18 cellular contexts compared by ENCODE assay signal in genomic region chr11:66020212-66020611, GRCh38. TPM values are rescaled to one million over a fixed set of nuclear protein-coding genes. Genes with fewer than 3 reads are reported as not detected.
DNase-seq lines count a peak whose midpoint lies in the region; ATAC-seq, FAIRE-seq and TF ChIP-seq lines count a peak whose summit lies in the region.
"Had no signal": no experiment of that assay in that cellular context is flagged by ENCODE, and none has a peak within 500 bp of the region (broad histone marks: within the 10 kb centered on the region; RNA-seq: fewer than 3 reads in every experiment).

No MANE protein-coding gene starts in this region.

- TF ChIP-seq EP300 in K562 (IDR thresholded peaks at IDR 0.05; ENCODE audit: low read length), result no peak

- ATAC-seq in K562, result no peak

- peaks cover 20 to 29% of the 10 kb centered on the region in 2 donors for H3K36me3 Mint-ChIP-seq in CD14-positive monocyte
- H3K36me3 Mint-ChIP-seq: CD8-positive, alpha-beta memory T cell had no signal

- no peak overlapping the region for H4K8ac ChIP-seq in trophoblast cell (ENCODE audit: low read depth, low read length)

- no peak for TF ChIP-seq RAD21 in K562 (CRISPR knock-in tag; conservative IDR thresholded peaks at IDR 0.05 in 1 of 2, IDR thresholded peaks at IDR 0.05 in 1 of 2)

- POLR2A ChIA-PET in K562 (lab: Yijun Ruan, JAX), result interaction anchor here (1.2 to 2.7 kb wide), 2 partner anchors 12 to 15 kb away, joined by 3 to 8 read pairs; no protein-coding TSS in a partner anchor

- H3K9ac ChIP-seq in Loucy (ENCODE audit: low read depth, low read length, poor library complexity, severe bottlenecking) (no peak overlapping the region), K562 (ENCODE audit: insufficient read depth in 1 of 2, low read depth in 2 of 2, low read length in 2 of 2) (0 out of 4 replicates have a peak overlapping the region, but pooled peaks of 1 of the 2 experiments have one; percentile 43), trophoblast cell (ENCODE audit: low read length) (no peak overlapping the region), colonic mucosa (ENCODE audit: low read depth in 2 of 2, low read length in 2 of 2) (no peak overlapping the region)
- H3K9ac ChIP-seq: GM23248 had no signal

- no peaks in the 10 kb centered on the region for H3K36me3 ChIP-seq in Loucy (ENCODE audit: insufficient read depth, low read length)
- no peaks in the 10 kb centered on the region for H3K36me3 ChIP-seq in K562 (ENCODE audit: control insufficient read depth, insufficient read depth, low read length)
- no peaks in the 10 kb centered on the region for H3K36me3 ChIP-seq in trophoblast cell (ENCODE audit: control insufficient read depth in 1 of 2, insufficient read depth in 2 of 2, low read length in 2 of 2)
- H3K36me3 ChIP-seq in colonic mucosa, result no peaks in the 10 kb centered on the region
- no peaks in the 10 kb centered on the region for H3K36me3 ChIP-seq in WERI-Rb-1
- H3K36me3 ChIP-seq: SJCRH30 had no signal

- DNase-seq in CD14-positive monocyte (ENCODE audit: low spot score), result no peak
- DNase-seq in K562 (ENCODE audit: extremely low read depth in 1 of 4, low spot score in 3 of 4), result no peak
- DNase-seq in trophoblast cell, result no peak
- no peak for DNase-seq in colonic mucosa
- DNase-seq in ureter (ENCODE audit: low spot score), result no peak
- no peak for DNase-seq in WERI-Rb-1
- DNase-seq: CD8-positive, alpha-beta memory T cell; GF-D8; GM23248; KBM-7; NCI-H1930; NCI-H2171 treated with DMSO at 0.1 percent for 48 hours; SJCRH30 had no signal

- H2AFZ ChIP-seq in Loucy (ENCODE audit: low read length), result no peak overlapping the region
- no peak overlapping the region for H2AFZ ChIP-seq in K562 (ENCODE audit: low read depth, low read length)
- no peak overlapping the region for H2AFZ ChIP-seq in trophoblast cell (ENCODE audit: insufficient read depth, low read length, poor library complexity)

- no peak overlapping the region for H3K4ac ChIP-seq in trophoblast cell (ENCODE audit: low read depth, low read length)

- FAIRE-seq in K562 (lab: Jason Lieb, UNC), result no peak

- no peak overlapping the region for H3K18ac ChIP-seq in trophoblast cell (ENCODE audit: low read length)

- H2AK5ac ChIP-seq in trophoblast cell (ENCODE audit: low read length), result peak overlapping the region; percentile 72

- no peak overlapping the region for H4K12ac ChIP-seq in trophoblast cell (ENCODE audit: low read depth, low read length)

- H3K27ac Mint-ChIP-seq in CD14-positive monocyte, result peak overlapping the region; percentile 77 to 96 (median 91)
- H3K27ac Mint-ChIP-seq: CD8-positive, alpha-beta memory T cell had no signal

- no TSS peak for BruUV-seq in K562 (replicated peaks; lab: Mats Ljungman, UMichigan)

- peak overlapping the region; percentile 42 for H3K14ac ChIP-seq in trophoblast cell (ENCODE audit: low read length)

- no peak overlapping the region for H2BK5ac ChIP-seq in trophoblast cell (ENCODE audit: low read depth, low read length, poor library complexity)

- no peak overlapping the region for H4K91ac ChIP-seq in trophoblast cell (ENCODE audit: low read depth, low read length)

- in situ Hi-C loops in K562 (cut with MboI), result no loop called here

- H3K4me3 Mint-ChIP-seq in CD14-positive monocyte, result peak overlapping the region; percentile 43 to 77
- H3K4me3 Mint-ChIP-seq: CD8-positive, alpha-beta memory T cell had no signal

- H3K4me2 ChIP-seq in Loucy (ENCODE audit: low read depth, low read length, poor library complexity, severe bottlenecking) (peak overlapping the region; percentile 67), K562 (ENCODE audit: insufficient read depth, low read length) (no peak overlapping the region), trophoblast cell (ENCODE audit: low read length) (no peak overlapping the region)

- peaks cover 5% of the 10 kb centered on the region for H3K9me1 ChIP-seq in K562 (ENCODE audit: control insufficient read depth, insufficient read depth, low read length)

- H3K4me1 ChIP-seq in Loucy (ENCODE audit: insufficient read depth, low read length, poor library complexity, severe bottlenecking), result peaks cover 20% of the 10 kb centered on the region
- peaks cover 21 to 71% of the 10 kb centered on the region in 2 experiments for H3K4me1 ChIP-seq in K562 (replicated peaks in 1 of 2; ENCODE audit: control insufficient read depth in 2 of 2, insufficient read depth in 2 of 2, low read length in 2 of 2)
- peaks cover 6 to 7% of the 10 kb centered on the region in 2 experiments for H3K4me1 ChIP-seq in trophoblast cell (ENCODE audit: control insufficient read depth in 1 of 2, insufficient read depth in 2 of 2, low read length in 2 of 2)
- H3K4me1 ChIP-seq in colonic mucosa, result no peaks in the 10 kb centered on the region

- no peaks in the 10 kb centered on the region for H3K9me2 ChIP-seq in Loucy (replicated peaks; ENCODE audit: low read depth, low read length)

- H3K79me1 ChIP-seq in trophoblast cell (ENCODE audit: low read length), result no peaks in the 10 kb centered on the region

- H3K23ac ChIP-seq in trophoblast cell (ENCODE audit: low read length), result no peak overlapping the region

- CTCF ChIA-PET in K562 (lab: Yijun Ruan, JAX; ENCODE audit: low intra/inter-chr PET ratio), result interaction anchor here (1.2 kb wide), 1 partner anchor 31 kb away, joined by 4 read pairs; no protein-coding TSS in a partner anchor

- H4K20me1 ChIP-seq in Loucy (ENCODE audit: insufficient read depth, low read length, poor library complexity, severe bottlenecking) (no peaks in the 10 kb centered on the region), K562 (replicated peaks; ENCODE audit: control insufficient read depth, insufficient read depth, low read length) (no peaks in the 10 kb centered on the region)

- peaks cover 9 to 11% (median 10%) of the 10 kb centered on the region in 3 donors for H3K27me3 Mint-ChIP-seq in CD14-positive monocyte (ENCODE audit: low read depth in 3 of 3)

- H3K9me3 Mint-ChIP-seq in CD14-positive monocyte, result peaks cover 0 to 2% (median 0%) of the 10 kb centered on the region in 7 donors
- H3K9me3 Mint-ChIP-seq: CD8-positive, alpha-beta memory T cell had no signal

- no peak for TF ChIP-seq POLR2A in K562 (conservative IDR thresholded peaks at IDR 0.05)

- no peaks in the 10 kb centered on the region for H3K79me2 ChIP-seq in Loucy (ENCODE audit: insufficient read depth, low read length)
- no peaks in the 10 kb centered on the region for H3K79me2 ChIP-seq in K562 (ENCODE audit: control insufficient read depth, insufficient read depth, low read length)
- H3K79me2 ChIP-seq in trophoblast cell (ENCODE audit: control insufficient read depth, insufficient read depth, low read length, poor library complexity), result no peaks in the 10 kb centered on the region

- peaks cover 33% of the 10 kb centered on the region for H3K4me1 Mint-ChIP-seq in CD14-positive monocyte

- H3K4me3 ChIP-seq in Loucy (ENCODE audit: low read length, poor library complexity, severe bottlenecking) (peak overlapping the region; percentile 47), K562 (no peak overlapping the region), trophoblast cell (ENCODE audit: low read depth, low read length) (no peak overlapping the region), colonic mucosa (no peak overlapping the region), WERI-Rb-1 (ENCODE audit: low read depth, low read length) (no peak overlapping the region)
- H3K4me3 ChIP-seq: SJCRH30 had no signal

- peak overlapping the region; percentile 71 for H2BK12ac ChIP-seq in trophoblast cell (ENCODE audit: low read length)

- intact Hi-C loops in CD14-positive monocyte (cut with micrococcal nuclease) (loop anchor here in 1 of 2 donors (5.0 kb wide), 1 partner anchor 33 kb away; no protein-coding TSS in a partner anchor), K562 (cut with micrococcal nuclease) (no loop called here), colonic mucosa (cut with DNase I) (no loop called here)

- H3K27ac ChIP-seq in K562 (ENCODE audit: extremely low read depth, low read depth, low read length) (no peak overlapping the region), trophoblast cell (ENCODE audit: low read depth, low read length) (no peak overlapping the region), colonic mucosa (no peak overlapping the region), WERI-Rb-1 (no peak overlapping the region)
- H3K27ac ChIP-seq: GM23248, HL-60, SJCRH30 had no signal

- peak overlapping the region; percentile 37 for H2BK120ac ChIP-seq in trophoblast cell (ENCODE audit: insufficient read depth, low read length, poor library complexity)

- no peaks in the 10 kb centered on the region for H3K27me3 ChIP-seq in Loucy (ENCODE audit: insufficient read depth, low read length, poor library complexity, severe bottlenecking)
- H3K27me3 ChIP-seq in K562 (ENCODE audit: control insufficient read depth in 2 of 2, insufficient read depth in 2 of 2, low read length in 2 of 2), result no peaks in the 10 kb centered on the region
- no peaks in the 10 kb centered on the region for H3K27me3 ChIP-seq in trophoblast cell (ENCODE audit: insufficient read depth, low read length)
- H3K27me3 ChIP-seq in colonic mucosa, result no peaks in the 10 kb centered on the region
- H3K27me3 ChIP-seq in WERI-Rb-1 (ENCODE audit: insufficient read depth, low read depth, severe bottlenecking), result no peaks in the 10 kb centered on the region
- H3K27me3 ChIP-seq: SJCRH30 had no signal

- 68% methylated on average over 8 of the region's 8 CpGs for WGBS in K562 (ENCODE audit: insufficient coverage, low coverage, missing lambda C conversion rate)
- no CpG with 5 or more reads among the region's 8 CpGs for WGBS in trophoblast cell (ENCODE audit: extremely low coverage, insufficient coverage, insufficient read length)

- no peaks in the 10 kb centered on the region for H3F3A ChIP-seq in Loucy (ENCODE audit: low read depth)

- no peaks in the 10 kb centered on the region for H3K9me3 ChIP-seq in Loucy (ENCODE audit: insufficient read depth, low read depth, low read length)
- H3K9me3 ChIP-seq in K562 (replicated peaks; ENCODE audit: control insufficient read depth, insufficient read depth, low read depth, low read length), result no peaks in the 10 kb centered on the region
- peaks cover 2% of the 10 kb centered on the region for H3K9me3 ChIP-seq in trophoblast cell (ENCODE audit: insufficient read depth, low read depth, low read length)
- no peaks in the 10 kb centered on the region for H3K9me3 ChIP-seq in colonic mucosa
- H3K9me3 ChIP-seq in WERI-Rb-1 (ENCODE audit: severe bottlenecking), result no peaks in the 10 kb centered on the region
- H3K9me3 ChIP-seq: SJCRH30 had no signal

- no peak for TF ChIP-seq CTCF in CD14-positive monocyte (IDR thresholded peaks at IDR 0.05)
- TF ChIP-seq CTCF in Loucy (conservative IDR thresholded peaks at IDR 0.05; ENCODE audit: low read length), result no peak
- no peak for TF ChIP-seq CTCF in K562 (IDR thresholded peaks at IDR 0.05 in 2 of 3, conservative IDR thresholded peaks at IDR 0.05 in 1 of 3; ENCODE audit: insufficient read depth in 2 of 3, low read depth in 1 of 3, low read length in 3 of 3)
- no peak for TF ChIP-seq CTCF in colonic mucosa (IDR thresholded peaks at IDR 0.05)
- no peak for TF ChIP-seq CTCF in WERI-Rb-1 (IDR thresholded peaks at IDR 0.05; ENCODE audit: low read depth, low read length)

RNA-seq across cellular contexts. Expression of gene CATSPER1, which starts 6.1 kb away (rescaled TPM):
- polyA plus RNA-seq in CD14-positive monocyte, result 10 to 100 TPM; 22.0 to 24.1 TPM
- total RNA-seq in K562 (2011; cell fraction: chromatin; rRNA removed; ENCODE audit: low replicate concordance), result 0.60 and 2.4 TPM in 2 replicates
- total RNA-seq in K562 (2011; cell fraction: nucleolus; rRNA removed), result 0.39 and 3.2 TPM in 2 replicates
- total RNA-seq in K562 (2011; cell fraction: nucleoplasm; rRNA removed), result 0.95 and 1.5 TPM in 2 replicates
- 0.04 and 0.32 TPM in 2 replicates for total RNA-seq in K562 (2014; rRNA removed)
- 0.13 and 0.47 TPM in 2 replicates for total RNA-seq in K562 (2014; rRNA removed; fragmentation: Illumina TruSeq; extraction: Trizol)
- total RNA-seq in K562 (2015; rRNA removed; fragmentation: Illumina TruSeq; extraction: Trizol), result 0.45 and 0.47 TPM in 2 replicates
- total RNA-seq in K562 (2021), result 0.56 and 1.1 TPM in 2 replicates
- polyA plus RNA-seq in K562 (2011; rRNA removed), result 1.4 and 3.3 TPM in 2 replicates
- polyA plus RNA-seq in K562 (2011; cell fraction: cytosol; rRNA removed), result 0.84 and 3.5 TPM in 2 replicates
- 0.46 and 1.6 TPM in 2 replicates for polyA plus RNA-seq in K562 (2011; cell fraction: nucleus; rRNA removed)
- polyA plus RNA-seq in K562 (2012), result 2.2 and 2.5 TPM in 2 replicates
- polyA plus RNA-seq in K562 (2014; fragmentation: Illumina TruSeq; extraction: Trizol), result 0.21 and 0.46 TPM in 2 replicates
- polyA plus RNA-seq in K562 (2014; fragmentation: Nextera tagmentation; extraction: Ambion mirVana), result 1 to 10 TPM in 1 of 2 experiments, under 1 TPM in 1; 0.76 to 1.5 TPM
- 0.85 and 1.1 TPM in 2 replicates for polyA plus RNA-seq in K562 (2014; rRNA removed)
- 0.09 and 0.81 TPM in 2 replicates for polyA minus RNA-seq in K562 (2011; rRNA and poly(A)+ RNA removed)
- 0.86 TPM in 1 of 2 replicates, not detected in the other for polyA minus RNA-seq in K562 (2011; cell fraction: cytosol; rRNA and poly(A)+ RNA removed)
- polyA minus RNA-seq in K562 (2011; cell fraction: nucleus; rRNA and poly(A)+ RNA removed), result 0.40 and 0.44 TPM in 2 replicates
- 0.04 TPM in 1 of 2 replicates, not detected in the other for polyA plus RNA-seq in trophoblast cell (2013)
- total RNA-seq in colonic mucosa, result under 1 TPM in 1 of 2 donors, not detected in 1; 0.35 TPM
- not detected for total RNA-seq in ureter
- total RNA-seq: CD8-positive, alpha-beta memory T cell; GM23248; NCI-H460 had no signal
- polyA plus RNA-seq: CD8-positive, alpha-beta memory T cell had no signal

RNA-seq across cellular contexts. Expression of gene CST6, which starts 8.4 kb away (rescaled TPM):
- under 1 TPM in 1 of 2 donors, not detected in 1; 0.41 TPM for polyA plus RNA-seq in CD14-positive monocyte
- not detected in 2 replicates for total RNA-seq in K562 (2011; cell fraction: chromatin; rRNA removed; ENCODE audit: low replicate concordance)
- not detected in 2 replicates for total RNA-seq in K562 (2011; cell fraction: nucleolus; rRNA removed)
- not detected in 2 replicates for total RNA-seq in K562 (2011; cell fraction: nucleoplasm; rRNA removed)
- total RNA-seq in K562 (2014; rRNA removed), result not detected in 2 replicates
- total RNA-seq in K562 (2014; rRNA removed; fragmentation: Illumina TruSeq; extraction: Trizol), result not detected in 2 replicates
- total RNA-seq in K562 (2015; rRNA removed; fragmentation: Illumina TruSeq; extraction: Trizol), result not detected in 2 replicates
- not detected in 2 replicates for total RNA-seq in K562 (2021)
- polyA plus RNA-seq in K562 (2011; rRNA removed), result not detected in 2 replicates
- not detected in 2 replicates for polyA plus RNA-seq in K562 (2011; cell fraction: cytosol; rRNA removed)
- not detected in 2 replicates for polyA plus RNA-seq in K562 (2011; cell fraction: nucleus; rRNA removed)
- not detected in 2 replicates for polyA plus RNA-seq in K562 (2012)
- not detected in 2 replicates for polyA plus RNA-seq in K562 (2014; fragmentation: Illumina TruSeq; extraction: Trizol)
- not detected for polyA plus RNA-seq in K562 (2014; fragmentation: Nextera tagmentation; extraction: Ambion mirVana)
- polyA plus RNA-seq in K562 (2014; rRNA removed), result not detected in 2 replicates
- not detected in 2 replicates for polyA minus RNA-seq in K562 (2011; rRNA and poly(A)+ RNA removed)
- polyA minus RNA-seq in K562 (2011; cell fraction: cytosol; rRNA and poly(A)+ RNA removed), result not detected in 2 replicates
- polyA minus RNA-seq in K562 (2011; cell fraction: nucleus; rRNA and poly(A)+ RNA removed), result not detected in 2 replicates
- polyA plus RNA-seq in trophoblast cell (2013), result 15.1 and 18.1 TPM in 2 replicates
- not detected for total RNA-seq in colonic mucosa
- 1.1 TPM for total RNA-seq in ureter
- total RNA-seq: CD8-positive, alpha-beta memory T cell; NCI-H460; SJCRH30 had no signal
- polyA plus RNA-seq: CD8-positive, alpha-beta memory T cell had no signal

RNA-seq across cellular contexts. Expression of gene BANF1, which starts 17.9 kb away (rescaled TPM):
- 100 to 1,000 TPM; 142 to 175 TPM for polyA plus RNA-seq in CD14-positive monocyte
- total RNA-seq in K562 (2011; cell fraction: chromatin; rRNA removed; ENCODE audit: low replicate concordance), result 25.3 and 48.9 TPM in 2 replicates
- total RNA-seq in K562 (2011; cell fraction: nucleolus; rRNA removed), result 39.3 and 51.5 TPM in 2 replicates
- total RNA-seq in K562 (2011; cell fraction: nucleoplasm; rRNA removed), result 50.8 and 78.0 TPM in 2 replicates
- total RNA-seq in K562 (2014; rRNA removed), result 108 and 137 TPM in 2 replicates
- 123 and 126 TPM in 2 replicates for total RNA-seq in K562 (2014; rRNA removed; fragmentation: Illumina TruSeq; extraction: Trizol)
- total RNA-seq in K562 (2015; rRNA removed; fragmentation: Illumina TruSeq; extraction: Trizol), result 117 and 123 TPM in 2 replicates
- total RNA-seq in K562 (2021), result 285 and 295 TPM in 2 replicates
- 160 and 218 TPM in 2 replicates for polyA plus RNA-seq in K562 (2011; rRNA removed)
- 292 and 374 TPM in 2 replicates for polyA plus RNA-seq in K562 (2011; cell fraction: cytosol; rRNA removed)
- polyA plus RNA-seq in K562 (2011; cell fraction: nucleus; rRNA removed), result 107 and 151 TPM in 2 replicates
- polyA plus RNA-seq in K562 (2012), result 188 and 324 TPM in 2 replicates
- polyA plus RNA-seq in K562 (2014; fragmentation: Illumina TruSeq; extraction: Trizol), result 413 and 508 TPM in 2 replicates
- 100 to 1,000 TPM; 631 to 651 TPM for polyA plus RNA-seq in K562 (2014; fragmentation: Nextera tagmentation; extraction: Ambion mirVana)
- 226 and 263 TPM in 2 replicates for polyA plus RNA-seq in K562 (2014; rRNA removed)
- 92.4 and 96.0 TPM in 2 replicates for polyA minus RNA-seq in K562 (2011; rRNA and poly(A)+ RNA removed)
- polyA minus RNA-seq in K562 (2011; cell fraction: cytosol; rRNA and poly(A)+ RNA removed), result 40.0 and 64.2 TPM in 2 replicates
- 18.3 and 29.5 TPM in 2 replicates for polyA minus RNA-seq in K562 (2011; cell fraction: nucleus; rRNA and poly(A)+ RNA removed)
- 248 and 252 TPM in 2 replicates for polyA plus RNA-seq in trophoblast cell (2013)
- total RNA-seq in colonic mucosa, result 100 to 1,000 TPM; 128 to 231 TPM
- 192 TPM for total RNA-seq in ureter

RNA-seq across cellular contexts. Expression of gene EIF1AD, which starts 18.3 kb away (rescaled TPM):
- polyA plus RNA-seq in CD14-positive monocyte, result 10 to 100 TPM; 16.4 to 18.2 TPM
- total RNA-seq in K562 (2011; cell fraction: chromatin; rRNA removed; ENCODE audit: low replicate concordance), result 89.4 and 137 TPM in 2 replicates
- total RNA-seq in K562 (2011; cell fraction: nucleolus; rRNA removed), result 61.6 and 76.4 TPM in 2 replicates
- total RNA-seq in K562 (2011; cell fraction: nucleoplasm; rRNA removed), result 76.9 and 106 TPM in 2 replicates
- 58.7 and 63.5 TPM in 2 replicates for total RNA-seq in K562 (2014; rRNA removed)
- 52.0 and 55.7 TPM in 2 replicates for total RNA-seq in K562 (2014; rRNA removed; fragmentation: Illumina TruSeq; extraction: Trizol)
- total RNA-seq in K562 (2015; rRNA removed; fragmentation: Illumina TruSeq; extraction: Trizol), result 54.6 and 57.2 TPM in 2 replicates
- total RNA-seq in K562 (2021), result 63.5 and 67.3 TPM in 2 replicates
- polyA plus RNA-seq in K562 (2011; rRNA removed), result 58.7 TPM in 2 replicates
- polyA plus RNA-seq in K562 (2011; cell fraction: cytosol; rRNA removed), result 56.6 and 67.7 TPM in 2 replicates
- polyA plus RNA-seq in K562 (2011; cell fraction: nucleus; rRNA removed), result 46.7 and 60.3 TPM in 2 replicates
- polyA plus RNA-seq in K562 (2012), result 28.4 and 45.6 TPM in 2 replicates
- 66.5 and 68.6 TPM in 2 replicates for polyA plus RNA-seq in K562 (2014; fragmentation: Illumina TruSeq; extraction: Trizol)
- 10 to 100 TPM; 66.9 to 98.8 TPM for polyA plus RNA-seq in K562 (2014; fragmentation: Nextera tagmentation; extraction: Ambion mirVana)
- polyA plus RNA-seq in K562 (2014; rRNA removed), result 50.1 and 50.9 TPM in 2 replicates
- 99.4 and 103 TPM in 2 replicates for polyA minus RNA-seq in K562 (2011; rRNA and poly(A)+ RNA removed)
- polyA minus RNA-seq in K562 (2011; cell fraction: cytosol; rRNA and poly(A)+ RNA removed), result 45.2 and 46.6 TPM in 2 replicates
- 27.7 and 37.1 TPM in 2 replicates for polyA minus RNA-seq in K562 (2011; cell fraction: nucleus; rRNA and poly(A)+ RNA removed)
- 38.7 and 41.3 TPM in 2 replicates for polyA plus RNA-seq in trophoblast cell (2013)
- 10 to 100 TPM; 27.8 to 32.8 TPM for total RNA-seq in colonic mucosa
- total RNA-seq in ureter, result 28.7 TPM

RNA-seq across cellular contexts. Expression of gene GAL3ST3, which starts 28.7 kb away (rescaled TPM):
- polyA plus RNA-seq in CD14-positive monocyte, result not detected
- total RNA-seq in K562 (2011; cell fraction: chromatin; rRNA removed; ENCODE audit: low replicate concordance), result not detected in 2 replicates
- total RNA-seq in K562 (2011; cell fraction: nucleolus; rRNA removed), result not detected in 2 replicates
- not detected in 2 replicates for total RNA-seq in K562 (2011; cell fraction: nucleoplasm; rRNA removed)
- total RNA-seq in K562 (2014; rRNA removed), result not detected in 2 replicates
- not detected in 2 replicates for total RNA-seq in K562 (2014; rRNA removed; fragmentation: Illumina TruSeq; extraction: Trizol)
- not detected in 2 replicates for total RNA-seq in K562 (2015; rRNA removed; fragmentation: Illumina TruSeq; extraction: Trizol)
- not detected in 2 replicates for total RNA-seq in K562 (2021)
- not detected in 2 replicates for polyA plus RNA-seq in K562 (2011; rRNA removed)
- not detected in 2 replicates for polyA plus RNA-seq in K562 (2011; cell fraction: cytosol; rRNA removed)
- not detected in 2 replicates for polyA plus RNA-seq in K562 (2011; cell fraction: nucleus; rRNA removed)
- not detected in 2 replicates for polyA plus RNA-seq in K562 (2012)
- polyA plus RNA-seq in K562 (2014; fragmentation: Illumina TruSeq; extraction: Trizol), result not detected in 2 replicates
- polyA plus RNA-seq in K562 (2014; fragmentation: Nextera tagmentation; extraction: Ambion mirVana), result not detected
- polyA plus RNA-seq in K562 (2014; rRNA removed), result not detected in 2 replicates
- polyA minus RNA-seq in K562 (2011; rRNA and poly(A)+ RNA removed), result not detected in 2 replicates
- polyA minus RNA-seq in K562 (2011; cell fraction: cytosol; rRNA and poly(A)+ RNA removed), result not detected in 2 replicates
- not detected in 2 replicates for polyA minus RNA-seq in K562 (2011; cell fraction: nucleus; rRNA and poly(A)+ RNA removed)
- 0.12 TPM in 2 replicates for polyA plus RNA-seq in trophoblast cell (2013)
- total RNA-seq in colonic mucosa, result not detected
- not detected for total RNA-seq in ureter
- total RNA-seq: CD8-positive, alpha-beta memory T cell; GM23248; M059J; NCI-H460; RPMI7951; SJCRH30 had no signal
- polyA plus RNA-seq: CD8-positive, alpha-beta memory T cell; GM23248 had no signal
